ENCODE assay signal across 39 cellular contexts in genomic region chr6:133362813-133363212, GRCh38.
"Had no signal": no experiment of that assay in that cellular context is flagged by ENCODE, and none has a peak within 500 bp of the region (broad histone marks: within the 10 kb centered on the region; RNA-seq: fewer than 3 reads in every experiment).

No MANE protein-coding gene starts in this region.

- H3K27ac ChIP-seq: brain microvascular endothelial cell, RWPE1, VCaP had no signal

- H3K27me3 ChIP-seq: brain microvascular endothelial cell, MG63 had no signal

- H3K4me3 ChIP-seq: MG63 had no signal

- H3K36me3 ChIP-seq: brain microvascular endothelial cell, MG63 had no signal

- FAIRE-seq: colon, RCC 7860 had no signal

- DNase-seq: activated B cell treated with CpG ODN at 0.5 μM for 24 hours; activated CD4-positive, alpha-beta memory T cell treated with anti-CD3 and anti-CD28 coated beads for 36 hours; activated CD4-positive, alpha-beta T cell treated with anti-CD3 and anti-CD28 coated beads for 4 hours; activated CD4-positive, alpha-beta T cell treated with anti-CD3 and anti-CD28 coated beads, Interleukin-2, amount 50 U/mL, for 1 hour; activated CD4-positive, CD25-positive, alpha-beta regulatory T cell treated with anti-CD3 and anti-CD28 coated beads, Interleukin-2, amount 50 U/mL, for 72 hours; activated CD8-positive, alpha-beta memory T cell treated with anti-CD3 and anti-CD28 coated beads, Interleukin-2, amount 50 U/mL, for 4 hours; activated effector memory CD4-positive, alpha-beta T cell treated with Interleukin-2 at 50 U/mL for 16 hours; activated naive CD4-positive, alpha-beta T cell treated with anti-CD3 and anti-CD28 coated beads, Interleukin-2, amount 10 ng/mL, durations not matched to agents 7 days and 5 days; activated naive CD8-positive, alpha-beta T cell treated with anti-CD3 and anti-CD28 coated beads, Interleukin-2, amount 50 U/mL, for 24 hours; activated T-cell treated with anti-CD3 and anti-CD28 coated beads for 4 hours; activated T-cell treated with anti-CD3 and anti-CD28 coated beads, Interleukin-2, amount 50 U/mL, for 4 hours; anterior cingulate cortex; brain microvascular endothelial cell; central memory CD4-positive, alpha-beta T cell; Kasumi-1; MG63; NCI-H1092; NCI-H1436 treated with DMSO at 0.1 percent for 48 hours; NCI-H1694 treated with DMSO at 0.1 percent for 48 hours; NCI-H2029; NCI-H2107; NCI-H2171; NCI-H226; NCI-H446 treated with DMSO at 0.1 percent for 48 hours; NCI-H524; NCI-H69; NCI-H82; NK-92 treated with Interleukin-12 subunit alpha and Interleukin-12 subunit beta, amount 100 ng/mL, for 24 hours; PC-3; SIG-M5; T-cell; T-helper 2 cell; T-helper 9 cell had no signal

- ATAC-seq: activated naive CD8-positive, alpha-beta T cell treated with anti-CD3 and anti-CD28 coated beads, Interleukin-2, amount 50 U/mL, for 24 hours; activated T-cell treated with anti-CD3 and anti-CD28 coated beads, Interleukin-2, amount 50 U/mL, for 4 hours; PC-3; Right ventricle myocardium inferior; SK-N-SH treated with all-trans-retinoic acid at 6 μM for 48 hours; T-cell had no signal

- H3K9me3 ChIP-seq: MG63 had no signal
